10 cellular contexts compared by ENCODE assay signal in the genomic region with DNA sequence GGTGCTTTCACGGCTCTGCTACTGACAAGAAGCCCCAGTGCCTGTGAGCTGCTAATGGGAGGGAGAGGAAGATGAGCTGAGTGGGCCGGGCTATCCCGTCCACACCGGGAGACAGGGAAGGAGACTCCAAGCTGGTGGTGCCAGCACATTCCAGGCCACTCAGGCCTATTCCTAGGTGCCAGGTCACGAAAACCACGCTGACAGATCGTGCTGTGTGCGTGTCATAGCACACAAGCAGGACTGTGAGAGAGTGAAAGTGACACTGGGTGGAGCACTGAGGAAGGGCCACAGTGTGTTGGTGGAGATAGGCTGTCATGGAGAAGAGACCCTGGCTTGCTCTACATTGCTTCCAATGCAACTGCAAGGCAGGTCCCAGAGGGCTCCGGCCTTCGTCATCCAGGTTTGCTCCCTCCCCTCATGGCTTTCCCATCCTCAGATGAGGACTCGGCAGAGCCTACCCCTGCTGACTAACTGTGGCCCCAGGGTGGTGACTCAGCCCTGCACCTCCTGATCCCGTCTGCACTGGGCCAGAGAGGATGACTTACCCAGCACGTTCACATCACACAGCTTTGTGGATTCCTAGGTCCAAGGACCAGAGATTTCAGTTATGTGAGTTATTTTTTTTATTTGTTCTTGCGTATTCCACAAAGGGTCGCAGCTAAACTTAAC.
DNase-seq lines count a peak whose midpoint lies in the region; ATAC-seq and TF ChIP-seq lines count a peak whose summit lies in the region.
"Had no signal": no experiment of that assay in that cellular context is flagged by ENCODE, and none has a peak within 500 bp of the region (broad histone marks: within the 10 kb centered on the region; RNA-seq: fewer than 3 reads in every experiment).

No MANE protein-coding gene starts in this region.

- no peaks in the 10 kb centered on the region for H3K27me3 ChIP-seq in PC-3 (ENCODE audit: low read length)
- H3K27me3 ChIP-seq in endodermal cell (ENCODE audit: control insufficient read depth, insufficient read depth, low read length, poor library complexity, severe bottlenecking), result no peaks in the 10 kb centered on the region

- H4K20me1 ChIP-seq in PC-3 (ENCODE audit: low read length), result no peaks in the 10 kb centered on the region

- H3K4me1 ChIP-seq in PC-3 (ENCODE audit: insufficient read depth, low read length), result peaks cover 27% of the 10 kb centered on the region
- H3K4me1 ChIP-seq in endodermal cell (ENCODE audit: control insufficient read depth, insufficient read depth, low read length), result no peaks in the 10 kb centered on the region

- H3K4me3 Mint-ChIP-seq in progenitor cell of endocrine pancreas (ENCODE audit: low read depth) (no peak overlapping the region), nephron progenitor cell (no peak overlapping the region), endothelial cell (ENCODE audit: unreplicated experiment) (no peak overlapping the region), endodermal cell (no peak overlapping the region)
- H3K4me3 Mint-ChIP-seq: naive thymus-derived CD8-positive, alpha-beta T cell had no signal

- H3K4me1 Mint-ChIP-seq in progenitor cell of endocrine pancreas (ENCODE audit: low read depth), result peaks cover 45% of the 10 kb centered on the region
- H3K4me1 Mint-ChIP-seq in nephron progenitor cell, result peaks cover 47% of the 10 kb centered on the region
- H3K4me1 Mint-ChIP-seq in endothelial cell (ENCODE audit: unreplicated experiment), result peaks cover 15% of the 10 kb centered on the region
- peaks cover 15% of the 10 kb centered on the region for H3K4me1 Mint-ChIP-seq in endodermal cell

- intact Hi-C loops in PC-3 (cut with micrococcal nuclease), result loop anchor here (1.0 to 5.0 kb wide), 2 partner anchors 54 to 71 kb away; no protein-coding TSS in a partner anchor

- peak overlapping the region; percentile 56 for H3K4me2 ChIP-seq in PC-3 (ENCODE audit: low read length)

- H3K27me3 Mint-ChIP-seq in progenitor cell of endocrine pancreas (no peaks in the 10 kb centered on the region), nephron progenitor cell (ENCODE audit: low read depth, poor library complexity) (peaks cover 7% of the 10 kb centered on the region), endothelial cell (ENCODE audit: unreplicated experiment) (peaks cover 4% of the 10 kb centered on the region), endodermal cell (ENCODE audit: insufficient read depth) (no peaks in the 10 kb centered on the region)

- H3K36me3 ChIP-seq in PC-3 (ENCODE audit: low read depth, low read length) (peaks cover 49% of the 10 kb centered on the region), endodermal cell (ENCODE audit: control insufficient read depth, insufficient read depth, low read length) (no peaks in the 10 kb centered on the region)

- H2AFZ ChIP-seq in PC-3 (ENCODE audit: low read length), result no peak overlapping the region

- no TSS peak for BruUV-seq in PC-3 (replicated peaks; lab: Mats Ljungman, UMichigan)

- CTCF ChIA-PET in PC-3 (lab: Charles Lee), result interaction anchor here (0.5 to 1.2 kb wide), 3 partner anchors 53 to 167 kb away, joined by 3 to 6 read pairs (median 5); no protein-coding TSS in a partner anchor

- H3K79me2 ChIP-seq in PC-3 (ENCODE audit: low read length), result no peaks in the 10 kb centered on the region

- ATAC-seq in PC-3, result peak; percentile 97
- no peak for ATAC-seq in HG03025 (IDR thresholded peaks at IDR 0.05; ENCODE audit: low FRiP score, unreplicated experiment)
- ATAC-seq: naive thymus-derived CD8-positive, alpha-beta T cell had no signal

- H3K36me3 Mint-ChIP-seq in progenitor cell of endocrine pancreas (ENCODE audit: insufficient read depth) (peaks cover 13% of the 10 kb centered on the region), nephron progenitor cell (ENCODE audit: low read depth) (no peaks in the 10 kb centered on the region), endothelial cell (ENCODE audit: low read depth, unreplicated experiment) (peaks cover 8% of the 10 kb centered on the region), endodermal cell (ENCODE audit: low read depth) (no peaks in the 10 kb centered on the region)
- H3K36me3 Mint-ChIP-seq: naive thymus-derived CD8-positive, alpha-beta T cell had no signal

- peak; percentile 65 for DNase-seq in ELF-1 (ENCODE audit: low read depth, low spot score)
- DNase-seq in PC-3, result peak; percentile 97
- peak; percentile 81 for DNase-seq in epithelial cell of proximal tubule (ENCODE audit: low read depth)
- no peak for DNase-seq in progenitor cell of endocrine pancreas (ENCODE audit: low spot score, unreplicated experiment)
- DNase-seq in nephron progenitor cell, result no peak
- DNase-seq in endothelial cell (ENCODE audit: low spot score), result no peak
- no peak for DNase-seq in endodermal cell
- DNase-seq: activated T-cell treated with anti-CD3 and anti-CD28 coated beads, Interleukin-2, amount 50 U/mL, for 1 hour; naive thymus-derived CD8-positive, alpha-beta T cell had no signal

- TF ChIP-seq CTCF in PC-3 (conservative IDR thresholded peaks at IDR 0.05; ENCODE audit: low read depth, low read length) (no peak), epithelial cell of proximal tubule (conservative IDR thresholded peaks at IDR 0.05; ENCODE audit: low read depth, low read length) (no peak), progenitor cell of endocrine pancreas (IDR thresholded peaks at IDR 0.05; ENCODE audit: unreplicated experiment) (no peak), nephron progenitor cell (IDR thresholded peaks at IDR 0.05) (no peak), endothelial cell (IDR thresholded peaks at IDR 0.05; ENCODE audit: unreplicated experiment) (no peak), endodermal cell (conservative IDR thresholded peaks at IDR 0.05) (no peak)

- no peaks in the 10 kb centered on the region for H3K9me3 ChIP-seq in PC-3 (ENCODE audit: low read length)
- no peaks in the 10 kb centered on the region for H3K9me3 ChIP-seq in endodermal cell (ENCODE audit: control insufficient read depth, low read length)

- H3K9me3 Mint-ChIP-seq in progenitor cell of endocrine pancreas (ENCODE audit: low read depth) (no peaks in the 10 kb centered on the region), nephron progenitor cell (no peaks in the 10 kb centered on the region), endothelial cell (ENCODE audit: unreplicated experiment) (no peaks in the 10 kb centered on the region), endodermal cell (no peaks in the 10 kb centered on the region)

- H3K9me2 ChIP-seq in PC-3 (replicated peaks; ENCODE audit: low read length), result no peaks in the 10 kb centered on the region

- H3K27ac ChIP-seq in PC-3 (ENCODE audit: low read length), result peak overlapping the region; percentile 89
- no peak overlapping the region for H3K27ac ChIP-seq in endodermal cell (ENCODE audit: low read depth, low read length)

- no peak overlapping the region for H3K4me3 ChIP-seq in PC-3 (ENCODE audit: low read length)
- H3K4me3 ChIP-seq in epithelial cell of proximal tubule (ENCODE audit: low read depth, low read length), result no peak overlapping the region
- H3K4me3 ChIP-seq in endodermal cell (ENCODE audit: low read length), result no peak overlapping the region

- H3F3A ChIP-seq in PC-3 (ENCODE audit: low read length, unreplicated experiment), result no peaks in the 10 kb centered on the region

- WGBS in endodermal cell (ENCODE audit: insufficient coverage in 1 of 2, insufficient read length in 1 of 2), 2 experiments, result 88 to 90% methylated on average over 9 to 15 of the region's 15 CpGs

- POLR2A ChIA-PET in PC-3 (lab: Charles Lee; ENCODE audit: unreplicated experiment), result no interaction called here

- peak overlapping the region; percentile 45; the same call in 1 of the 2 replicates for H3K9ac ChIP-seq in PC-3 (ENCODE audit: low read length)
- H3K9ac ChIP-seq in endodermal cell (ENCODE audit: extremely low read depth, low read length, poor library complexity, severe bottlenecking), result no peak overlapping the region

- peak overlapping the region; percentile 86 for H3K27ac Mint-ChIP-seq in progenitor cell of endocrine pancreas
- no peak overlapping the region for H3K27ac Mint-ChIP-seq in nephron progenitor cell
- H3K27ac Mint-ChIP-seq in endothelial cell (ENCODE audit: unreplicated experiment), result no peak overlapping the region
- H3K27ac Mint-ChIP-seq in endodermal cell, result no peak overlapping the region
- H3K27ac Mint-ChIP-seq: naive thymus-derived CD8-positive, alpha-beta T cell had no signal

Comparison
In these comparisons a context has a peak if more than half of its experiments do, and no peak if none do; other contexts are left out.
1. DNase-seq: peak in ELF-1 (single experiment), PC-3 (single experiment) and epithelial cell of proximal tubule (single experiment); none in progenitor cell of endocrine pancreas (single experiment), nephron progenitor cell (single experiment), endothelial cell (single experiment) and endodermal cell (single experiment).